29 cellular contexts compared by ENCODE assay signal in genomic region chr1:42848823-42849537, GRCh38. TPM values are rescaled to one million over a fixed set of nuclear protein-coding genes. Genes with fewer than 3 reads are reported as not detected.
DNase-seq lines count a peak whose midpoint lies in the region; ATAC-seq, FAIRE-seq and TF ChIP-seq lines count a peak whose summit lies in the region.
"Had no signal": no experiment of that assay in that cellular context is flagged by ENCODE, and none has a peak within 500 bp of the region (broad histone marks: within the 10 kb centered on the region; RNA-seq: fewer than 3 reads in every experiment).

No MANE protein-coding gene starts in this region.

- H3K9ac ChIP-seq in DND-41 (ENCODE audit: low read depth, low read length), result no peak overlapping the region
- no peak overlapping the region for H3K9ac ChIP-seq in SU-DHL-6 (ENCODE audit: low read length)

- H3K4me3 ChIP-seq in DND-41 (ENCODE audit: low read depth in 1 of 2, low read length in 2 of 2) (no peak overlapping the region), SU-DHL-6 (ENCODE audit: insufficient read depth, low read length, poor library complexity, severe bottlenecking) (no peak overlapping the region), small intestine (ENCODE audit: low read depth in 1 of 2, low read length in 2 of 2) (no peak overlapping the region)
- H3K4me3 ChIP-seq: esophagus squamous epithelium, left lung, sigmoid colon, SJSA1, upper lobe of left lung had no signal

- H3K4me1 ChIP-seq in DND-41 (ENCODE audit: insufficient read depth, low read length) (peaks cover 37% of the 10 kb centered on the region), small intestine (ENCODE audit: control insufficient read depth in 2 of 2, insufficient read depth in 1 of 2, low read depth in 1 of 2, low read length in 1 of 2) (peaks cover 2% of the 10 kb centered on the region in 2 donors)

- intact Hi-C loops in activated CD8-positive, alpha-beta T cell treated with anti-CD3 and anti-CD28 coated beads for 36 hours (cut with micrococcal nuclease), result no loop called here

- no peak overlapping the region for H3K27ac ChIP-seq in DND-41 (ENCODE audit: low read length)
- H3K27ac ChIP-seq in SU-DHL-6 (ENCODE audit: low read depth, low read length), result no peak overlapping the region
- no peak overlapping the region for H3K27ac ChIP-seq in small intestine (ENCODE audit: low read depth in 1 of 2, low read length in 1 of 2)
- H3K27ac ChIP-seq: esophagus squamous epithelium, left lung, sigmoid colon, SJSA1, upper lobe of left lung had no signal

- POLR2A ChIA-PET in activated CD8-positive, alpha-beta T cell treated with anti-CD3 and anti-CD28 coated beads for 36 hours (lab: Charles Lee), result interaction anchor here (1.9 kb wide), 1 partner anchor 33 kb away, joined by 5 read pairs; the partner anchor contains the start of gene ERMAP
- POLR2A ChIA-PET in activated CD8-positive, alpha-beta T cell treated with anti-CD3 and anti-CD28 coated beads, Interleukin-2, amount 10 ng/mL, durations not matched to agents 7 days and 5 days (lab: Charles Lee), result interaction anchor here (2.9 to 4.1 kb wide), 2 partner anchors 32 to 82 kb away, joined by 13 to 28 read pairs; partner anchors contain the start of genes C1orf50, ERMAP, P3H1 and SVBP

- peaks cover 5% of the 10 kb centered on the region for H3K9me3 Mint-ChIP-seq in activated CD8-positive, alpha-beta T cell treated with anti-CD3 and anti-CD28 coated beads for 36 hours
- H3K9me3 Mint-ChIP-seq in activated CD8-positive, alpha-beta T cell treated with anti-CD3 and anti-CD28 coated beads, Interleukin-2, amount 10 ng/mL, durations not matched to agents 7 days and 5 days (ENCODE audit: insufficient read depth), result no peaks in the 10 kb centered on the region
- H3K9me3 Mint-ChIP-seq in neural crest cell, result peaks cover 7% of the 10 kb centered on the region
- H3K9me3 Mint-ChIP-seq: T-helper 1 cell treated with Interleukin-12 subunit alpha and Interleukin-12 subunit beta and Interleukin-4 antibody, amounts not matched to agents 30 μg/mL and 1 μg/mL, for 36 hours had no signal

- no peak overlapping the region for H3K4me3 Mint-ChIP-seq in activated CD8-positive, alpha-beta T cell treated with anti-CD3 and anti-CD28 coated beads for 36 hours
- no peak overlapping the region for H3K4me3 Mint-ChIP-seq in activated CD8-positive, alpha-beta T cell treated with anti-CD3 and anti-CD28 coated beads, Interleukin-2, amount 10 ng/mL, durations not matched to agents 7 days and 5 days
- peak overlapping the region; percentile 93 for H3K4me3 Mint-ChIP-seq in neural crest cell
- H3K4me3 Mint-ChIP-seq: endodermal cell, nephron progenitor cell had no signal

- CTCF ChIA-PET in activated CD8-positive, alpha-beta T cell treated with anti-CD3 and anti-CD28 coated beads for 36 hours (lab: Charles Lee), result interaction anchor here (1.2 to 4.0 kb wide), 5 partner anchors 9 to 224 kb away, joined by 3 to 16 read pairs (median 4); no protein-coding TSS in a partner anchor
- CTCF ChIA-PET in activated CD8-positive, alpha-beta T cell treated with anti-CD3 and anti-CD28 coated beads, Interleukin-2, amount 10 ng/mL, durations not matched to agents 7 days and 5 days (lab: Charles Lee), result interaction anchor here (0.6 to 4.6 kb wide), 5 partner anchors 13 to 224 kb away, joined by 3 to 20 read pairs (median 4); no protein-coding TSS in a partner anchor

- H3K27ac Mint-ChIP-seq in activated CD8-positive, alpha-beta T cell treated with anti-CD3 and anti-CD28 coated beads for 36 hours, result peak overlapping the region; percentile 17
- H3K27ac Mint-ChIP-seq in activated CD8-positive, alpha-beta T cell treated with anti-CD3 and anti-CD28 coated beads, Interleukin-2, amount 10 ng/mL, durations not matched to agents 7 days and 5 days, result no peak overlapping the region
- no peak overlapping the region for H3K27ac Mint-ChIP-seq in neural crest cell (ENCODE audit: unreplicated experiment)
- H3K27ac Mint-ChIP-seq: endodermal cell; nephron progenitor cell; T-helper 1 cell treated with Interleukin-12 subunit alpha and Interleukin-12 subunit beta and Interleukin-4 antibody, amounts not matched to agents 30 μg/mL and 1 μg/mL, for 36 hours had no signal

- no peak overlapping the region for H2AFZ ChIP-seq in DND-41 (ENCODE audit: low read depth, low read length)
- no peak overlapping the region for H2AFZ ChIP-seq in SU-DHL-6 (ENCODE audit: low read depth, low read length, severe bottlenecking)

- H3K9me3 ChIP-seq in DND-41 (ENCODE audit: insufficient read depth, low read length, severe bottlenecking) (no peaks in the 10 kb centered on the region), SU-DHL-6 (ENCODE audit: insufficient read depth, low read length) (no peaks in the 10 kb centered on the region), small intestine (ENCODE audit: control insufficient read depth, low read depth) (no peaks in the 10 kb centered on the region)
- H3K9me3 ChIP-seq: left lung, sigmoid colon, SJSA1, upper lobe of left lung had no signal

- no peaks in the 10 kb centered on the region for H3K27me3 Mint-ChIP-seq in activated CD8-positive, alpha-beta T cell treated with anti-CD3 and anti-CD28 coated beads for 36 hours
- H3K27me3 Mint-ChIP-seq in activated CD8-positive, alpha-beta T cell treated with anti-CD3 and anti-CD28 coated beads, Interleukin-2, amount 10 ng/mL, durations not matched to agents 7 days and 5 days (ENCODE audit: low read depth), result no peaks in the 10 kb centered on the region
- no peaks in the 10 kb centered on the region for H3K27me3 Mint-ChIP-seq in neural crest cell (ENCODE audit: low read depth)
- H3K27me3 Mint-ChIP-seq: activated CD4-positive, alpha-beta T cell treated with anti-CD3 and anti-CD28 coated beads for 36 hours had no signal

- TF ChIP-seq CTCF in activated CD8-positive, alpha-beta T cell treated with anti-CD3 and anti-CD28 coated beads for 36 hours (IDR thresholded peaks at IDR 0.05), result no peak
- TF ChIP-seq CTCF in DND-41 (IDR thresholded peaks at IDR 0.05; ENCODE audit: borderline replicate concordance, extremely low read depth, low read length, poor library complexity, severe bottlenecking) (no peak), SU-DHL-6 (IDR thresholded peaks at IDR 0.05; ENCODE audit: insufficient read depth, low read length, poor library complexity, severe bottlenecking) (no peak), neural crest cell (conservative IDR thresholded peaks at IDR 0.05) (no peak)

- peaks cover 50% of the 10 kb centered on the region for H3K36me3 Mint-ChIP-seq in activated CD8-positive, alpha-beta T cell treated with anti-CD3 and anti-CD28 coated beads for 36 hours (ENCODE audit: low read depth)
- peaks cover 33% of the 10 kb centered on the region for H3K36me3 Mint-ChIP-seq in activated CD8-positive, alpha-beta T cell treated with anti-CD3 and anti-CD28 coated beads, Interleukin-2, amount 10 ng/mL, durations not matched to agents 7 days and 5 days (ENCODE audit: low read depth)
- H3K36me3 Mint-ChIP-seq in neural crest cell (ENCODE audit: low read depth), result peaks cover 42% of the 10 kb centered on the region

- H3K79me2 ChIP-seq in DND-41 (ENCODE audit: insufficient read depth, low read length), result peaks cover 20% of the 10 kb centered on the region
- peaks cover 20% of the 10 kb centered on the region for H3K79me2 ChIP-seq in SU-DHL-6 (ENCODE audit: insufficient read depth, low read length)

- H3K36me3 ChIP-seq in DND-41 (ENCODE audit: insufficient read depth, low read length) (peaks cover 34% of the 10 kb centered on the region), SU-DHL-6 (ENCODE audit: low read length) (no peaks in the 10 kb centered on the region; the same call in 1 of the 2 replicates), small intestine (ENCODE audit: control insufficient read depth in 2 of 2, insufficient read depth in 2 of 2, low read length in 2 of 2) (peaks cover 3 to 5% of the 10 kb centered on the region in 2 donors)

- H3K4me1 Mint-ChIP-seq in activated CD8-positive, alpha-beta T cell treated with anti-CD3 and anti-CD28 coated beads for 36 hours (ENCODE audit: low read depth), result peaks cover 32% of the 10 kb centered on the region
- H3K4me1 Mint-ChIP-seq in activated CD8-positive, alpha-beta T cell treated with anti-CD3 and anti-CD28 coated beads, Interleukin-2, amount 10 ng/mL, durations not matched to agents 7 days and 5 days (ENCODE audit: low read depth), result peaks cover 30% of the 10 kb centered on the region
- H3K4me1 Mint-ChIP-seq in neural crest cell, result peaks cover 43% of the 10 kb centered on the region

- FAIRE-seq in small intestine (lab: Jason Lieb, UNC), result no peak
- FAIRE-seq: A204.1, colon, frontal cortex, RCC 7860 had no signal

- H3F3A ChIP-seq in SU-DHL-6 (ENCODE audit: insufficient read depth), result no peaks in the 10 kb centered on the region

- 89 to 99% (median 97%) methylated on average over 2 of the region's 2 CpGs for WGBS in small intestine, 3 donors

- no peak for ATAC-seq in activated CD8-positive, alpha-beta T cell treated with anti-CD3 and anti-CD28 coated beads for 36 hours
- ATAC-seq in activated CD8-positive, alpha-beta T cell treated with anti-CD3 and anti-CD28 coated beads, Interleukin-2, amount 10 ng/mL, durations not matched to agents 7 days and 5 days, result no peak
- ATAC-seq in DND-41 (ENCODE audit: insufficient read depth, low read depth) (no peak), GM21515 (IDR thresholded peaks at IDR 0.05; ENCODE audit: unreplicated experiment) (no peak)
- ATAC-seq: left lung had no signal

- H3K4me2 ChIP-seq in DND-41 (ENCODE audit: insufficient read depth, low read length) (peak overlapping the region; percentile 90), SU-DHL-6 (ENCODE audit: low read depth, low read length, poor library complexity, severe bottlenecking) (peak overlapping the region; percentile 75)

- DNase-seq in activated CD8-positive, alpha-beta T cell treated with anti-CD3 and anti-CD28 coated beads for 36 hours, result no peak
- no peak for DNase-seq in activated CD8-positive, alpha-beta T cell treated with anti-CD3 and anti-CD28 coated beads, Interleukin-2, amount 10 ng/mL, durations not matched to agents 7 days and 5 days
- DNase-seq in DND-41 (no peak), neural crest cell (ENCODE audit: low read depth, low spot score) (no peak), small intestine (no peak), NCI-H1105 (lab: John Stamatoyannopoulos, UW) (no peak)
- DNase-seq: activated gamma-delta T cell treated with Interleukin-2 at 50 U/mL for 16 hours, AML-193, DMS153, endodermal cell, esophagus squamous epithelium, H7, hippocampal formation, KG1, left lung, NCI-H187, NCI-H526 treated with DMSO at 0.1 percent for 48 hours, nephron progenitor cell, sigmoid colon, upper lobe of left lung had no signal

- no peaks in the 10 kb centered on the region for H3K9me2 ChIP-seq in SU-DHL-6 (replicated peaks; ENCODE audit: insufficient read depth, low read length)

- no peaks in the 10 kb centered on the region for H3K27me3 ChIP-seq in DND-41 (ENCODE audit: insufficient read depth, low read length, poor library complexity)
- H3K27me3 ChIP-seq in SU-DHL-6 (ENCODE audit: low read length), result no peaks in the 10 kb centered on the region
- H3K27me3 ChIP-seq in small intestine (ENCODE audit: control insufficient read depth in 2 of 2, insufficient read depth in 2 of 2, low read length in 2 of 2), result no peaks in the 10 kb centered on the region
- H3K27me3 ChIP-seq: esophagus squamous epithelium, left lung, sigmoid colon, SJSA1, upper lobe of left lung had no signal

- peaks cover 8% of the 10 kb centered on the region for H4K20me1 ChIP-seq in DND-41 (ENCODE audit: insufficient read depth, low read length)
- H4K20me1 ChIP-seq in SU-DHL-6 (ENCODE audit: low read depth, low read length), result no peaks in the 10 kb centered on the region

RNA-seq across cellular contexts. Expression of gene ZNF691, which starts 2.6 kb away (rescaled TPM):
- total RNA-seq in activated CD8-positive, alpha-beta T cell treated with anti-CD3 and anti-CD28 coated beads for 36 hours, result 1 to 10 TPM; 6.9 to 7.5 TPM
- total RNA-seq in activated CD8-positive, alpha-beta T cell treated with anti-CD3 and anti-CD28 coated beads, Interleukin-2, amount 10 ng/mL, durations not matched to agents 7 days and 5 days, result 1 to 10 TPM; 8.0 to 8.9 TPM
- 19.1 TPM in 2 replicates for total RNA-seq in neural crest cell
- 1 to 10 TPM; 5.4 to 6.7 (median 6.0) TPM for polyA plus RNA-seq in small intestine

RNA-seq across cellular contexts. Expression of gene SVBP, which starts 31.8 kb away (rescaled TPM):
- 10 to 100 TPM; 12.2 to 14.3 TPM for total RNA-seq in activated CD8-positive, alpha-beta T cell treated with anti-CD3 and anti-CD28 coated beads for 36 hours
- total RNA-seq in activated CD8-positive, alpha-beta T cell treated with anti-CD3 and anti-CD28 coated beads, Interleukin-2, amount 10 ng/mL, durations not matched to agents 7 days and 5 days, result 10 to 100 TPM; 17.1 to 18.0 TPM
- 46.5 and 47.9 TPM in 2 replicates for total RNA-seq in neural crest cell
- 10 to 100 TPM; 17.7 to 28.1 (median 26.0) TPM for polyA plus RNA-seq in small intestine

RNA-seq across cellular contexts. Expression of gene ERMAP, which starts 32.1 kb away (rescaled TPM):
- 1 to 10 TPM; 3.9 to 4.4 TPM for total RNA-seq in activated CD8-positive, alpha-beta T cell treated with anti-CD3 and anti-CD28 coated beads for 36 hours
- total RNA-seq in activated CD8-positive, alpha-beta T cell treated with anti-CD3 and anti-CD28 coated beads, Interleukin-2, amount 10 ng/mL, durations not matched to agents 7 days and 5 days, result 1 to 10 TPM; 5.7 to 6.0 TPM
- 7.1 and 8.8 TPM in 2 replicates for total RNA-seq in neural crest cell
- 1 to 10 TPM; 3.8 to 7.4 (median 6.3) TPM for polyA plus RNA-seq in small intestine
